20 cellular contexts compared by ENCODE assay signal in the genomic region with DNA sequence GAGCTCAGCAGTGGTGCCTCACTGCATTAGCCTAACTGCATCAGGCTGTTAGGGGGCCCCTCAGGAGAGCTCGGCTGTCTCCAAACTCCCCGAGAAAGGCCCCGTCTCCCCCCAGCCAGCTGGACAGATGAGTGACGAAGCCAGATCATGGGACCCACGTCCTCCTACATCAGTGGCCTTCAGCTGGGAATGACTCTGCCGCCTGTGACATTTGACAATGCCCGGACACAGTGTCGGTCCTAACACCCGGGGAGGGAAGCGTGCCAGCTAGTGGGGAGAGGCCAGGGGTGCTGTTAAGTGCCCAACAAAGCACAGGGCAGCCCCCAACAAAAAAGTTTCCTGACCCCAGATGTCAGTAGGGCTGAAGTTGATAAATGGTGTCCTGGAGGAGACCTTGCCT.
DNase-seq lines count a peak whose midpoint lies in the region; ATAC-seq and TF ChIP-seq lines count a peak whose summit lies in the region.
"Had no signal": no experiment of that assay in that cellular context is flagged by ENCODE, and none has a peak within 500 bp of the region (broad histone marks: within the 10 kb centered on the region; RNA-seq: fewer than 3 reads in every experiment).

No MANE protein-coding gene starts in this region.

- H3K9me3 ChIP-seq in cardiac muscle cell (ENCODE audit: low read depth) (no peaks in the 10 kb centered on the region), vagina (no peaks in the 10 kb centered on the region), MG63 (no peaks in the 10 kb centered on the region), ovary (no peaks in the 10 kb centered on the region)
- H3K9me3 ChIP-seq: HAP-1 had no signal

- no peaks in the 10 kb centered on the region for H3K36me3 Mint-ChIP-seq in osteocyte (ENCODE audit: unreplicated experiment)
- H3K36me3 Mint-ChIP-seq: CD4-positive, alpha-beta memory T cell had no signal

- H3K4me1 ChIP-seq in cardiac muscle cell (ENCODE audit: low read depth) = peaks cover 36% of the 10 kb centered on the region
- H3K4me1 ChIP-seq in vagina = no peaks in the 10 kb centered on the region
- no peaks in the 10 kb centered on the region for H3K4me1 ChIP-seq in ovary (ENCODE audit: insufficient read depth)

- DNase-seq in cardiac muscle cell (ENCODE audit: low read depth in 1 of 2, low spot score in 1 of 2) = no peak
- no peak for DNase-seq in left cardiac atrium
- DNase-seq in islet precursor cell = peak; percentile 29
- peak; percentile 51 for DNase-seq in osteocyte (ENCODE audit: extremely low spot score, unreplicated experiment)
- peak; percentile 71 to 95 for DNase-seq in vagina (ENCODE audit: extremely low spot score in 2 of 2)
- DNase-seq in MG63 = no peak
- no peak for DNase-seq in ovary
- DNase-seq: AML-193; C1 segment of cervical spinal cord; Calu3; CD4-positive, alpha-beta memory T cell; COR-L47; DMS53; DMS79 treated with DMSO at 0.1 percent for 48 hours; GF-D8; GM23248; HFFc6 had no signal

- ATAC-seq in left cardiac atrium = no peak
- ATAC-seq in GM19455 (IDR thresholded peaks at IDR 0.05; ENCODE audit: unreplicated experiment) = no peak

- no peak overlapping the region for H3K4me3 ChIP-seq in cardiac muscle cell
- H3K4me3 ChIP-seq in vagina = no peak overlapping the region
- H3K4me3 ChIP-seq in MG63 = no peak overlapping the region
- no peak overlapping the region for H3K4me3 ChIP-seq in ovary
- H3K4me3 ChIP-seq: GM23248, HAP-1 had no signal

- H3K36me3 ChIP-seq in cardiac muscle cell (no peaks in the 10 kb centered on the region), vagina (no peaks in the 10 kb centered on the region), MG63 (no peaks in the 10 kb centered on the region), ovary (no peaks in the 10 kb centered on the region)
- H3K36me3 ChIP-seq: HAP-1 had no signal

- no peak overlapping the region for H3K4me3 Mint-ChIP-seq in osteocyte (ENCODE audit: unreplicated experiment)
- H3K4me3 Mint-ChIP-seq: CD4-positive, alpha-beta memory T cell; HFFc6 had no signal

- no peaks in the 10 kb centered on the region for H3K4me1 Mint-ChIP-seq in osteocyte (ENCODE audit: unreplicated experiment)
- H3K4me1 Mint-ChIP-seq: CD4-positive, alpha-beta memory T cell had no signal

- TF ChIP-seq CTCF in cardiac muscle cell (IDR thresholded peaks at IDR 0.05; ENCODE audit: low read depth, low read length) (no peak), osteocyte (IDR thresholded peaks at IDR 0.05) (no peak), vagina (IDR thresholded peaks at IDR 0.05) (no peak), ovary (IDR thresholded peaks at IDR 0.05) (no peak)

- TF ChIP-seq POLR2A in vagina (IDR thresholded peaks at IDR 0.05) (no peak), ovary (IDR thresholded peaks at IDR 0.05) (no peak)

- intact Hi-C loops in left cardiac atrium (cut with DNase I) = no loop called here
- intact Hi-C loops in vagina (cut with DNase I) = no loop called here
- intact Hi-C loops in ovary (cut with DNase I) = no loop called here

- H3K27me3 ChIP-seq in cardiac muscle cell (no peaks in the 10 kb centered on the region), vagina (no peaks in the 10 kb centered on the region), MG63 (0 out of 2 replicates have a peak, but pooled peaks cover 3% of the 10 kb centered on the region), ovary (no peaks in the 10 kb centered on the region)

- H3K9me3 Mint-ChIP-seq in osteocyte (ENCODE audit: unreplicated experiment) = peaks cover 41% of the 10 kb centered on the region

- WGBS in ovary, 3 donors = 66 to 67% (median 66%) methylated on average over 9 to 10 of the region's 10 CpGs

- H3K27ac ChIP-seq in cardiac muscle cell (peak overlapping the region; percentile 8), vagina (no peak overlapping the region), ovary (no peak overlapping the region)
- H3K27ac ChIP-seq: 22Rv1, GM23248 had no signal

- H3K27me3 Mint-ChIP-seq in osteocyte (ENCODE audit: unreplicated experiment) = no peaks in the 10 kb centered on the region

- no peak for TF ChIP-seq EP300 in ovary (IDR thresholded peaks at IDR 0.05)

- no peak overlapping the region for H3K27ac Mint-ChIP-seq in osteocyte (ENCODE audit: unreplicated experiment)
- H3K27ac Mint-ChIP-seq: CD4-positive, alpha-beta memory T cell; HFFc6 had no signal

Comparison
In these comparisons a context has a peak if more than half of its experiments do, and no peak if none do; other contexts are left out.
1. DNase-seq: peak in islet precursor cell (single experiment), osteocyte (single experiment) and vagina (2 of 2); none in cardiac muscle cell (0 of 2), left cardiac atrium (single experiment), MG63 (single experiment) and ovary (0 of 5).